24 cellular contexts compared by ENCODE assay signal in the genomic region with DNA sequence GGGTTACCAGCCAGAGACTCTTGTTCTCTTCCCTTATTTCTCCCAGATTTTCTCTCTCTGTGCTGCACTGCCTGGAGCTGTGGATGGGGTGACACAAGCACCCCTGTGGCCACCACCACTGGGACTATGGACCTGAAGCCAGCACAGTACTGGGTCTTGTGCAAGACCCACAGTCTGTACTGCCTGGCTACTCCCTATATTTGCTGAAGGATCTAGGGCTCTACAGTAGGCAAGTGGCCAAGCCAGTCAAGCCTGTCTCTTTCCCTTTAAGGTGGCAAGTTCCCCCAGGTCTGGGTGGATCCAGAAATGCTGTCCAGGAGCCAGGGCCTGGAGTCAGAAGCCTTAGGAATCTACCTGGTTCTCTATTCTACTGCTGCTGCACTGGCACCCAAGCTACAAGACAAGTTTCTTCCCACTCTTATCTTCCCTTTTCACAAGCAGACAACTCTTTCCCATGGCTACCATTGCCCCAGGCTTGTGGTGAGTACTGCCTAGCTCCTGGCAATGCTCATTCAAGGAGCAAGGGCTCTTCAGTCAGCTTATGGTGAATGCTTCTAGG. TPM values are rescaled to one million over a fixed set of nuclear protein-coding genes. Genes with fewer than 3 reads are reported as not detected.
A peak's percentile ranks its signal among the peaks of the same experiment; 100 is the strongest.
DNase-seq lines count a peak whose midpoint lies in the region; ATAC-seq, FAIRE-seq and TF ChIP-seq lines count a peak whose summit lies in the region.
"Had no signal": no experiment of that assay in that cellular context is flagged by ENCODE, and none has a peak within 500 bp of the region (broad histone marks: within the 10 kb centered on the region; RNA-seq: fewer than 3 reads in every experiment).

No MANE protein-coding gene starts in this region.

- H3K4me1 ChIP-seq in Caco-2 (no peaks in the 10 kb centered on the region), HepG2 (ENCODE audit: insufficient read depth, low read length) (peaks cover 48% of the 10 kb centered on the region), trophoblast cell (ENCODE audit: control insufficient read depth in 1 of 2, insufficient read depth in 2 of 2, low read length in 2 of 2) (peaks cover 4 to 7% of the 10 kb centered on the region in 2 experiments)
- H3K4me1 ChIP-seq: A549; BE2C; BLaER1 treated with 17β-estradiol and CSF1 and Interleukin-3, amounts not matched to agents 10 nM and 100 nM had no signal

- ATAC-seq in HepG2 (peak; percentile 97), HG02759 (IDR thresholded peaks at IDR 0.05; ENCODE audit: unreplicated experiment) (no peak), HG03469 (IDR thresholded peaks at IDR 0.05; ENCODE audit: unreplicated experiment) (no peak)
- ATAC-seq: A549, GM12878, GM23338, HCT116 had no signal

- H3K79me2 ChIP-seq in HepG2 (ENCODE audit: insufficient read depth, low read length) (no peaks in the 10 kb centered on the region), trophoblast cell (ENCODE audit: control insufficient read depth, insufficient read depth, low read length, poor library complexity) (no peaks in the 10 kb centered on the region)

- no peaks in the 10 kb centered on the region for H3K4me1 Mint-ChIP-seq in Caco-2 (ENCODE audit: low read depth, unreplicated experiment)
- H3K4me1 Mint-ChIP-seq in chondrocyte (ENCODE audit: low read depth) = no peaks in the 10 kb centered on the region
- H3K4me1 Mint-ChIP-seq: CD4-positive, alpha-beta memory T cell; GM23338; H9 had no signal

- no peak overlapping the region for H2AK5ac ChIP-seq in trophoblast cell (ENCODE audit: low read length)

- no peak for TF ChIP-seq CTCF in Caco-2 (IDR thresholded peaks at IDR 0.05; ENCODE audit: insufficient read depth in 1 of 2, low read depth in 1 of 2, low read length in 1 of 2, severe bottlenecking in 1 of 2, unreplicated experiment in 1 of 2)
- no peak for TF ChIP-seq CTCF in epithelial cell of esophagus (IDR thresholded peaks at IDR 0.05; ENCODE audit: insufficient read depth, low read depth, low read length, missing control alignments)
- TF ChIP-seq CTCF in HepG2 (CRISPR knock-in tag; IDR thresholded peaks at IDR 0.05) = no peak
- TF ChIP-seq CTCF in chondrocyte (IDR thresholded peaks at IDR 0.05) = no peak

- POLR2A ChIA-PET in Caco-2 (lab: Charles Lee) (no interaction called here), HepG2 (lab: Yijun Ruan, JAX) (no interaction called here)

- BruUV-seq in Caco-2 (replicated peaks; lab: Mats Ljungman, UMichigan) (no TSS peak), HepG2 (replicated peaks; lab: Mats Ljungman, UMichigan) (no TSS peak)

- TF ChIP-seq EP300 in HepG2 (IDR thresholded peaks at IDR 0.05; ENCODE audit: low read depth in 2 of 2, low read length in 2 of 2) (peak in 1 of 2 experiments; percentile 22; a peak in 1 of 4 replicates), HepG2 (CRISPR knock-in tag; IDR thresholded peaks at IDR 0.05; ENCODE audit: borderline replicate concordance) (no peak)

- no peak overlapping the region for H2BK5ac ChIP-seq in trophoblast cell (ENCODE audit: low read depth, low read length, poor library complexity)

- peak; percentile 46 for FAIRE-seq in HepG2 (lab: Jason Lieb, UNC)
- FAIRE-seq: A549, GM12878, GM19239 had no signal

- no peak overlapping the region for H3K23ac ChIP-seq in trophoblast cell (ENCODE audit: low read length)

- H2BK120ac ChIP-seq in trophoblast cell (ENCODE audit: insufficient read depth, low read length, poor library complexity) = no peak overlapping the region

- H3K9ac ChIP-seq in HepG2 (ENCODE audit: insufficient read depth, low read depth, low read length) = no peak overlapping the region
- no peak overlapping the region for H3K9ac ChIP-seq in trophoblast cell (ENCODE audit: low read length)
- H3K9ac ChIP-seq: BLaER1 treated with 17β-estradiol and CSF1 and Interleukin-3, amounts not matched to agents 10 nM and 100 nM had no signal

- intact Hi-C loops in Caco-2 (cut with micrococcal nuclease; ENCODE audit: unreplicated experiment) (no loop called here), HepG2 (cut with micrococcal nuclease; ENCODE audit: unreplicated experiment) (no loop called here)

- H3K27ac ChIP-seq in HepG2 (ENCODE audit: extremely low read length, insufficient read depth, low read length) (peak overlapping the region; percentile 68), trophoblast cell (ENCODE audit: low read depth, low read length) (no peak overlapping the region)
- H3K27ac ChIP-seq: A549; BLaER1 treated with 17β-estradiol and CSF1 and Interleukin-3, amounts not matched to agents 10 nM and 100 nM had no signal

- no peaks in the 10 kb centered on the region for H3K27me3 ChIP-seq in Caco-2 (replicated peaks; ENCODE audit: control insufficient read depth, insufficient read depth, low read length)
- H3K27me3 ChIP-seq in HepG2 (ENCODE audit: control insufficient read depth in 1 of 2, insufficient read depth in 2 of 2, low read length in 2 of 2) = no peaks in the 10 kb centered on the region
- no peaks in the 10 kb centered on the region for H3K27me3 ChIP-seq in trophoblast cell (ENCODE audit: insufficient read depth, low read length)
- H3K27me3 ChIP-seq: BE2C; BLaER1 treated with 17β-estradiol and CSF1 and Interleukin-3, amounts not matched to agents 10 nM and 100 nM had no signal

- no peaks in the 10 kb centered on the region for H3K36me3 ChIP-seq in Caco-2 (ENCODE audit: control insufficient read depth, insufficient read depth, low read length)
- H3K36me3 ChIP-seq in HepG2 (replicated peaks in 1 of 2; ENCODE audit: control insufficient read depth in 1 of 2, insufficient read depth in 2 of 2, low read length in 2 of 2) = no peaks in the 10 kb centered on the region
- no peaks in the 10 kb centered on the region for H3K36me3 ChIP-seq in trophoblast cell (ENCODE audit: control insufficient read depth in 1 of 2, insufficient read depth in 2 of 2, low read length in 2 of 2)
- H3K36me3 ChIP-seq: BE2C; BLaER1 treated with 17β-estradiol and CSF1 and Interleukin-3, amounts not matched to agents 10 nM and 100 nM had no signal

- H3K9me3 Mint-ChIP-seq in Caco-2 (ENCODE audit: unreplicated experiment) (no peaks in the 10 kb centered on the region), chondrocyte (ENCODE audit: low read depth) (peaks cover 8% of the 10 kb centered on the region)
- H3K9me3 Mint-ChIP-seq: GM23338 had no signal

- no peak overlapping the region for H3K27ac Mint-ChIP-seq in Caco-2 (ENCODE audit: unreplicated experiment)
- H3K27ac Mint-ChIP-seq in chondrocyte (ENCODE audit: unreplicated experiment) = no peak overlapping the region
- H3K27ac Mint-ChIP-seq: CD4-positive, alpha-beta memory T cell; GM23338; H9 had no signal

- H2AFZ ChIP-seq in HepG2 (ENCODE audit: low read length) (no peak overlapping the region), trophoblast cell (ENCODE audit: insufficient read depth, low read length, poor library complexity) (no peak overlapping the region)
- H2AFZ ChIP-seq: GM23338 had no signal

- no peaks in the 10 kb centered on the region for H3K79me1 ChIP-seq in trophoblast cell (ENCODE audit: low read length)

- H3K18ac ChIP-seq in trophoblast cell (ENCODE audit: low read length) = no peak overlapping the region

- DNase-seq in Caco-2 (peak; percentile 25 to 33), epithelial cell of esophagus (ENCODE audit: low read depth) (peak; percentile 59), HepG2 (ENCODE audit: low spot score) (peak; percentile 66), trophoblast cell (peak; percentile 57 to 74), chondrocyte (ENCODE audit: low spot score) (no peak)
- DNase-seq: 8988T; ACHN; AML-193; BE2C; CD4-positive, alpha-beta memory T cell; COR-L47; DMS153; DND-41; GDM1; H9 had no signal

- H4K20me1 ChIP-seq in HepG2 (ENCODE audit: insufficient read depth, low read length) = no peaks in the 10 kb centered on the region
- H4K20me1 ChIP-seq: BLaER1 treated with 17β-estradiol and CSF1 and Interleukin-3, amounts not matched to agents 10 nM and 100 nM had no signal

- H4K91ac ChIP-seq in trophoblast cell (ENCODE audit: low read depth, low read length) = no peak overlapping the region

- H3K27me3 Mint-ChIP-seq in Caco-2 (ENCODE audit: insufficient read depth, unreplicated experiment) (no peaks in the 10 kb centered on the region), chondrocyte (ENCODE audit: low read depth) (peaks cover 5% of the 10 kb centered on the region)

- no peak overlapping the region for H3K14ac ChIP-seq in trophoblast cell (ENCODE audit: low read length)

- TF ChIP-seq RAD21 in HepG2 (CRISPR knock-in tag; IDR thresholded peaks at IDR 0.05) = no peak

- no peaks in the 10 kb centered on the region for H3K36me3 Mint-ChIP-seq in Caco-2 (ENCODE audit: insufficient read depth, unreplicated experiment)
- no peaks in the 10 kb centered on the region for H3K36me3 Mint-ChIP-seq in chondrocyte (ENCODE audit: low read depth)
- H3K36me3 Mint-ChIP-seq: CD4-positive, alpha-beta memory T cell had no signal

- H2BK12ac ChIP-seq in trophoblast cell (ENCODE audit: low read length) = no peak overlapping the region

- H3K4ac ChIP-seq in trophoblast cell (ENCODE audit: low read depth, low read length) = no peak overlapping the region

- H3K4me3 Mint-ChIP-seq in Caco-2 (ENCODE audit: unreplicated experiment) = no peak overlapping the region
- H3K4me3 Mint-ChIP-seq in chondrocyte (ENCODE audit: unreplicated experiment) = no peak overlapping the region
- H3K4me3 Mint-ChIP-seq: CD4-positive, alpha-beta memory T cell; GM23338; H9 had no signal

- no peak overlapping the region for H3K4me3 ChIP-seq in Caco-2 (ENCODE audit: low read depth, low read length)
- no peak overlapping the region for H3K4me3 ChIP-seq in epithelial cell of esophagus (ENCODE audit: low read length)
- no peak overlapping the region for H3K4me3 ChIP-seq in HepG2 (replicated peaks in 1 of 3; ENCODE audit: insufficient read depth in 1 of 3, low read depth in 2 of 3, low read length in 3 of 3)
- H3K4me3 ChIP-seq in trophoblast cell (ENCODE audit: low read depth, low read length) = no peak overlapping the region
- H3K4me3 ChIP-seq: A549; BLaER1 treated with 17β-estradiol and CSF1 and Interleukin-3, amounts not matched to agents 10 nM and 100 nM; GM12878; GM23338 had no signal

- no peak overlapping the region for H4K8ac ChIP-seq in trophoblast cell (ENCODE audit: low read depth, low read length)

- H4K12ac ChIP-seq in trophoblast cell (ENCODE audit: low read depth, low read length) = no peak overlapping the region

- H3K4me2 ChIP-seq in HepG2 (ENCODE audit: low read depth, low read length) = peak overlapping the region; percentile 11; the same call in 1 of the 2 replicates
- no peak overlapping the region for H3K4me2 ChIP-seq in trophoblast cell (ENCODE audit: low read length)
- H3K4me2 ChIP-seq: A549; BLaER1 treated with 17β-estradiol and CSF1 and Interleukin-3, amounts not matched to agents 10 nM and 100 nM; GM23338 had no signal

- no peaks in the 10 kb centered on the region for H3K9me3 ChIP-seq in Caco-2
- H3K9me3 ChIP-seq in HepG2 (ENCODE audit: low read length) = peaks cover 6% of the 10 kb centered on the region
- H3K9me3 ChIP-seq in trophoblast cell (ENCODE audit: insufficient read depth, low read depth, low read length) = no peaks in the 10 kb centered on the region
- H3K9me3 ChIP-seq: A549, BE2C had no signal

- CTCF ChIA-PET in Caco-2 (lab: Charles Lee) (no interaction called here), HepG2 (lab: Yijun Ruan, JAX; ENCODE audit: low intra/inter-chr PET ratio, low total read pairs) (no interaction called here)

- TF ChIP-seq POLR2A in HepG2 (IDR thresholded peaks at IDR 0.05; ENCODE audit: insufficient read depth in 1 of 2, low read depth in 2 of 2, low read length in 2 of 2) = no peak

- in situ Hi-C loops in HepG2 (cut with HindIII; ENCODE audit: extremely low pct_ligation_motif_present, low pct_unique_long_range_greater_than_20kb) = no loop called here

RNA-seq across cellular contexts. Expression of gene CT47A1, which starts 28.4 kb away (rescaled TPM):
- total RNA-seq in Caco-2 (2022) = not detected in 2 replicates
- total RNA-seq in HepG2 (2016; rRNA removed; fragmentation: Illumina TruSeq; extraction: Trizol) = not detected in 2 replicates
- total RNA-seq in HepG2 (2016; cell fraction: cytosol; rRNA removed; fragmentation: Illumina TruSeq; extraction: Trizol; ENCODE audit: low read depth) = not detected in 2 replicates
- total RNA-seq in HepG2 (2016; cell fraction: insoluble cytoplasmic fraction; rRNA removed; fragmentation: Illumina TruSeq; extraction: Trizol) = not detected in 2 replicates
- not detected in 2 replicates for total RNA-seq in HepG2 (2016; cell fraction: membrane; rRNA removed; fragmentation: Illumina TruSeq; extraction: Trizol)
- not detected in 2 replicates for total RNA-seq in HepG2 (2016; cell fraction: nucleus; rRNA removed; fragmentation: Illumina TruSeq; extraction: Trizol)
- not detected in 2 replicates for polyA plus RNA-seq in HepG2 (2011; rRNA removed)
- not detected in 2 replicates for polyA plus RNA-seq in HepG2 (2011; cell fraction: cytosol; rRNA removed)
- not detected in 2 replicates for polyA plus RNA-seq in HepG2 (2011; cell fraction: nucleus; rRNA removed)
- not detected in 2 replicates for polyA plus RNA-seq in HepG2 (2012)
- polyA plus RNA-seq in HepG2 (2016; cell fraction: cytosol; fragmentation: Illumina TruSeq; extraction: Trizol; ENCODE audit: low read depth) = not detected in 2 replicates
- polyA plus RNA-seq in HepG2 (2016; cell fraction: insoluble cytoplasmic fraction; fragmentation: Illumina TruSeq; extraction: Trizol; ENCODE audit: low read depth) = not detected in 2 replicates
- polyA plus RNA-seq in HepG2 (2016; cell fraction: membrane; fragmentation: Illumina TruSeq; extraction: Trizol; ENCODE audit: low read depth) = not detected in 2 replicates
- not detected in 2 replicates for polyA plus RNA-seq in HepG2 (2016; cell fraction: nucleus; fragmentation: Illumina TruSeq; extraction: Trizol; ENCODE audit: insufficient read depth, low read depth)
- polyA minus RNA-seq in HepG2 (2011; rRNA and poly(A)+ RNA removed; ENCODE audit: low replicate concordance) = not detected in 2 replicates
- not detected in 2 replicates for polyA minus RNA-seq in HepG2 (2011; cell fraction: cytosol; rRNA and poly(A)+ RNA removed)
- polyA minus RNA-seq in HepG2 (2011; cell fraction: nucleus; rRNA and poly(A)+ RNA removed) = not detected in 2 replicates
- polyA plus RNA-seq in trophoblast cell (2013) = not detected in 2 replicates
- not detected in 3 replicates for total RNA-seq in chondrocyte
- total RNA-seq: CD4-positive, alpha-beta memory T cell; GM12878; GM23338; H4; H9 had no signal
- polyA plus RNA-seq: A549; CD4-positive, alpha-beta memory T cell; GM12878; GM23338 had no signal

RNA-seq across cellular contexts. Expression of gene CT47A2, which starts 33.2 kb away (rescaled TPM):
- total RNA-seq in Caco-2 (2022) (not detected in 2 replicates), HepG2 (2016; rRNA removed; fragmentation: Illumina TruSeq; extraction: Trizol) (not detected in 2 replicates), chondrocyte (not detected in 3 replicates)
- total RNA-seq in HepG2 (2016; cell fraction: cytosol; rRNA removed; fragmentation: Illumina TruSeq; extraction: Trizol; ENCODE audit: low read depth) = not detected in 2 replicates
- total RNA-seq in HepG2 (2016; cell fraction: insoluble cytoplasmic fraction; rRNA removed; fragmentation: Illumina TruSeq; extraction: Trizol) = not detected in 2 replicates
- total RNA-seq in HepG2 (2016; cell fraction: membrane; rRNA removed; fragmentation: Illumina TruSeq; extraction: Trizol) = not detected in 2 replicates
- not detected in 2 replicates for total RNA-seq in HepG2 (2016; cell fraction: nucleus; rRNA removed; fragmentation: Illumina TruSeq; extraction: Trizol)
- not detected in 2 replicates for polyA plus RNA-seq in HepG2 (2011; rRNA removed)
- polyA plus RNA-seq in HepG2 (2011; cell fraction: cytosol; rRNA removed) = not detected in 2 replicates
- not detected in 2 replicates for polyA plus RNA-seq in HepG2 (2011; cell fraction: nucleus; rRNA removed)
- polyA plus RNA-seq in HepG2 (2012) = not detected in 2 replicates
- polyA plus RNA-seq in HepG2 (2016; cell fraction: cytosol; fragmentation: Illumina TruSeq; extraction: Trizol; ENCODE audit: low read depth) = not detected in 2 replicates
- polyA plus RNA-seq in HepG2 (2016; cell fraction: insoluble cytoplasmic fraction; fragmentation: Illumina TruSeq; extraction: Trizol; ENCODE audit: low read depth) = not detected in 2 replicates
- polyA plus RNA-seq in HepG2 (2016; cell fraction: membrane; fragmentation: Illumina TruSeq; extraction: Trizol; ENCODE audit: low read depth) = not detected in 2 replicates
- not detected in 2 replicates for polyA plus RNA-seq in HepG2 (2016; cell fraction: nucleus; fragmentation: Illumina TruSeq; extraction: Trizol; ENCODE audit: insufficient read depth, low read depth)
- polyA minus RNA-seq in HepG2 (2011; rRNA and poly(A)+ RNA removed; ENCODE audit: low replicate concordance) = not detected in 2 replicates
- polyA minus RNA-seq in HepG2 (2011; cell fraction: cytosol; rRNA and poly(A)+ RNA removed) = not detected in 2 replicates
- polyA minus RNA-seq in HepG2 (2011; cell fraction: nucleus; rRNA and poly(A)+ RNA removed) = not detected in 2 replicates
- not detected in 2 replicates for polyA plus RNA-seq in trophoblast cell (2013)
- total RNA-seq: CD4-positive, alpha-beta memory T cell; GM12878; GM23338; H4; H9 had no signal
- polyA plus RNA-seq: A549; CD4-positive, alpha-beta memory T cell; GM12878; GM23338 had no signal

RNA-seq across cellular contexts. Expression of gene GLUD2, which starts 33.4 kb away (rescaled TPM):
- total RNA-seq in Caco-2 (2022) (1.2 and 1.3 TPM in 2 replicates), HepG2 (2016; rRNA removed; fragmentation: Illumina TruSeq; extraction: Trizol) (8.0 and 10.4 TPM in 2 replicates), chondrocyte (0.42 to 0.75 TPM (median 0.46 TPM) in 3 replicates)
- 0.53 and 0.61 TPM in 2 replicates for total RNA-seq in HepG2 (2016; cell fraction: cytosol; rRNA removed; fragmentation: Illumina TruSeq; extraction: Trizol; ENCODE audit: low read depth)
- 8.0 and 12.2 TPM in 2 replicates for total RNA-seq in HepG2 (2016; cell fraction: insoluble cytoplasmic fraction; rRNA removed; fragmentation: Illumina TruSeq; extraction: Trizol)
- total RNA-seq in HepG2 (2016; cell fraction: membrane; rRNA removed; fragmentation: Illumina TruSeq; extraction: Trizol) = 1.2 and 1.3 TPM in 2 replicates
- total RNA-seq in HepG2 (2016; cell fraction: nucleus; rRNA removed; fragmentation: Illumina TruSeq; extraction: Trizol) = 2.8 and 4.0 TPM in 2 replicates
- 2.7 and 3.4 TPM in 2 replicates for polyA plus RNA-seq in HepG2 (2011; rRNA removed)
- polyA plus RNA-seq in HepG2 (2011; cell fraction: cytosol; rRNA removed) = 0.67 and 2.8 TPM in 2 replicates
- polyA plus RNA-seq in HepG2 (2011; cell fraction: nucleus; rRNA removed) = 0.58 and 0.93 TPM in 2 replicates
- 7.1 and 10.3 TPM in 2 replicates for polyA plus RNA-seq in HepG2 (2012)
- polyA plus RNA-seq in HepG2 (2016; cell fraction: cytosol; fragmentation: Illumina TruSeq; extraction: Trizol; ENCODE audit: low read depth) = 0.24 and 0.31 TPM in 2 replicates
- polyA plus RNA-seq in HepG2 (2016; cell fraction: insoluble cytoplasmic fraction; fragmentation: Illumina TruSeq; extraction: Trizol; ENCODE audit: low read depth) = 4.7 and 5.1 TPM in 2 replicates
- polyA plus RNA-seq in HepG2 (2016; cell fraction: membrane; fragmentation: Illumina TruSeq; extraction: Trizol; ENCODE audit: low read depth) = 0.25 and 0.47 TPM in 2 replicates
- polyA plus RNA-seq in HepG2 (2016; cell fraction: nucleus; fragmentation: Illumina TruSeq; extraction: Trizol; ENCODE audit: insufficient read depth, low read depth) = 1.2 and 1.4 TPM in 2 replicates
- polyA minus RNA-seq in HepG2 (2011; rRNA and poly(A)+ RNA removed; ENCODE audit: low replicate concordance) = 2.0 and 10.2 TPM in 2 replicates
- polyA minus RNA-seq in HepG2 (2011; cell fraction: cytosol; rRNA and poly(A)+ RNA removed) = 1.2 and 2.0 TPM in 2 replicates
- polyA minus RNA-seq in HepG2 (2011; cell fraction: nucleus; rRNA and poly(A)+ RNA removed) = 2.2 and 3.1 TPM in 2 replicates
- 0.65 and 0.68 TPM in 2 replicates for polyA plus RNA-seq in trophoblast cell (2013)

RNA-seq across cellular contexts. Expression of gene CT47A3, which starts 38.1 kb away (rescaled TPM):
- total RNA-seq in Caco-2 (2022) = not detected in 2 replicates
- total RNA-seq in HepG2 (2016; rRNA removed; fragmentation: Illumina TruSeq; extraction: Trizol) = not detected in 2 replicates
- not detected in 2 replicates for total RNA-seq in HepG2 (2016; cell fraction: cytosol; rRNA removed; fragmentation: Illumina TruSeq; extraction: Trizol; ENCODE audit: low read depth)
- total RNA-seq in HepG2 (2016; cell fraction: insoluble cytoplasmic fraction; rRNA removed; fragmentation: Illumina TruSeq; extraction: Trizol) = not detected in 2 replicates
- total RNA-seq in HepG2 (2016; cell fraction: membrane; rRNA removed; fragmentation: Illumina TruSeq; extraction: Trizol) = not detected in 2 replicates
- not detected in 2 replicates for total RNA-seq in HepG2 (2016; cell fraction: nucleus; rRNA removed; fragmentation: Illumina TruSeq; extraction: Trizol)
- polyA plus RNA-seq in HepG2 (2011; rRNA removed) = not detected in 2 replicates
- not detected in 2 replicates for polyA plus RNA-seq in HepG2 (2011; cell fraction: cytosol; rRNA removed)
- polyA plus RNA-seq in HepG2 (2011; cell fraction: nucleus; rRNA removed) = not detected in 2 replicates
- not detected in 2 replicates for polyA plus RNA-seq in HepG2 (2012)
- polyA plus RNA-seq in HepG2 (2016; cell fraction: cytosol; fragmentation: Illumina TruSeq; extraction: Trizol; ENCODE audit: low read depth) = not detected in 2 replicates
- not detected in 2 replicates for polyA plus RNA-seq in HepG2 (2016; cell fraction: insoluble cytoplasmic fraction; fragmentation: Illumina TruSeq; extraction: Trizol; ENCODE audit: low read depth)
- not detected in 2 replicates for polyA plus RNA-seq in HepG2 (2016; cell fraction: membrane; fragmentation: Illumina TruSeq; extraction: Trizol; ENCODE audit: low read depth)
- not detected in 2 replicates for polyA plus RNA-seq in HepG2 (2016; cell fraction: nucleus; fragmentation: Illumina TruSeq; extraction: Trizol; ENCODE audit: insufficient read depth, low read depth)
- polyA minus RNA-seq in HepG2 (2011; rRNA and poly(A)+ RNA removed; ENCODE audit: low replicate concordance) = not detected in 2 replicates
- not detected in 2 replicates for polyA minus RNA-seq in HepG2 (2011; cell fraction: cytosol; rRNA and poly(A)+ RNA removed)
- polyA minus RNA-seq in HepG2 (2011; cell fraction: nucleus; rRNA and poly(A)+ RNA removed) = not detected in 2 replicates
- not detected in 2 replicates for polyA plus RNA-seq in trophoblast cell (2013)
- not detected in 3 replicates for total RNA-seq in chondrocyte
- total RNA-seq: CD4-positive, alpha-beta memory T cell; GM12878; GM23338; H4; H9 had no signal
- polyA plus RNA-seq: A549; CD4-positive, alpha-beta memory T cell; GM12878; GM23338 had no signal

RNA-seq across cellular contexts. Expression of gene CT47A4, which starts 43.0 kb away (rescaled TPM):
- total RNA-seq in Caco-2 (2022) = not detected in 2 replicates
- not detected in 2 replicates for total RNA-seq in HepG2 (2016; rRNA removed; fragmentation: Illumina TruSeq; extraction: Trizol)
- total RNA-seq in HepG2 (2016; cell fraction: cytosol; rRNA removed; fragmentation: Illumina TruSeq; extraction: Trizol; ENCODE audit: low read depth) = not detected in 2 replicates
- not detected in 2 replicates for total RNA-seq in HepG2 (2016; cell fraction: insoluble cytoplasmic fraction; rRNA removed; fragmentation: Illumina TruSeq; extraction: Trizol)
- total RNA-seq in HepG2 (2016; cell fraction: membrane; rRNA removed; fragmentation: Illumina TruSeq; extraction: Trizol) = not detected in 2 replicates
- not detected in 2 replicates for total RNA-seq in HepG2 (2016; cell fraction: nucleus; rRNA removed; fragmentation: Illumina TruSeq; extraction: Trizol)
- not detected in 2 replicates for polyA plus RNA-seq in HepG2 (2011; rRNA removed)
- polyA plus RNA-seq in HepG2 (2011; cell fraction: cytosol; rRNA removed) = not detected in 2 replicates
- not detected in 2 replicates for polyA plus RNA-seq in HepG2 (2011; cell fraction: nucleus; rRNA removed)
- polyA plus RNA-seq in HepG2 (2012) = not detected in 2 replicates
- polyA plus RNA-seq in HepG2 (2016; cell fraction: cytosol; fragmentation: Illumina TruSeq; extraction: Trizol; ENCODE audit: low read depth) = not detected in 2 replicates
- polyA plus RNA-seq in HepG2 (2016; cell fraction: insoluble cytoplasmic fraction; fragmentation: Illumina TruSeq; extraction: Trizol; ENCODE audit: low read depth) = not detected in 2 replicates
- not detected in 2 replicates for polyA plus RNA-seq in HepG2 (2016; cell fraction: membrane; fragmentation: Illumina TruSeq; extraction: Trizol; ENCODE audit: low read depth)
- polyA plus RNA-seq in HepG2 (2016; cell fraction: nucleus; fragmentation: Illumina TruSeq; extraction: Trizol; ENCODE audit: insufficient read depth, low read depth) = not detected in 2 replicates
- polyA minus RNA-seq in HepG2 (2011; rRNA and poly(A)+ RNA removed; ENCODE audit: low replicate concordance) = not detected in 2 replicates
- not detected in 2 replicates for polyA minus RNA-seq in HepG2 (2011; cell fraction: cytosol; rRNA and poly(A)+ RNA removed)
- not detected in 2 replicates for polyA minus RNA-seq in HepG2 (2011; cell fraction: nucleus; rRNA and poly(A)+ RNA removed)
- polyA plus RNA-seq in trophoblast cell (2013) = not detected in 2 replicates
- total RNA-seq in chondrocyte = not detected in 3 replicates
- total RNA-seq: CD4-positive, alpha-beta memory T cell; GM12878; GM23338; H4; H9 had no signal
- polyA plus RNA-seq: A549; CD4-positive, alpha-beta memory T cell; GM12878; GM23338 had no signal
